1 cellular context compared by ENCODE assay signal in genomic region chr11:65988791-65989592, GRCh38.
TF ChIP-seq lines count a peak whose summit lies in the region.

No MANE protein-coding gene starts in this region.

TF ChIP-seq in K562, 482 proteins besides CTCF, POLR2A, EP300 and RAD21 (continued from another document and continues in another):
- TF ChIP-seq RNF219 (CRISPR knock-in tag; IDR thresholded peaks at IDR 0.05): no peak
- TF ChIP-seq MCM2 (IDR thresholded peaks at IDR 0.05; ENCODE audit: low read depth): no peak
- TF ChIP-seq TOE1 (IDR thresholded peaks at IDR 0.05; ENCODE audit: borderline replicate concordance): peak; percentile 20; the same call in 1 of the 2 replicates
- TF ChIP-seq TOE1 (CRISPR knock-in tag; IDR thresholded peaks at IDR 0.05; ENCODE audit: borderline replicate concordance, low read depth): no peak
- TF ChIP-seq PATZ1 (CRISPR knock-in tag; IDR thresholded peaks at IDR 0.05; ENCODE audit: borderline replicate concordance): no peak
- no peak for TF ChIP-seq ZNF12 (CRISPR knock-in tag; IDR thresholded peaks at IDR 0.05)
- no peak for TF ChIP-seq ELK3 (CRISPR knock-in tag; IDR thresholded peaks at IDR 0.05)
- TF ChIP-seq HOMEZ (CRISPR knock-in tag; IDR thresholded peaks at IDR 0.05): no peak
- TF ChIP-seq ZNF518B (CRISPR knock-in tag; IDR thresholded peaks at IDR 0.05): no peak
- no peak for TF ChIP-seq LARP7 (IDR thresholded peaks at IDR 0.05)
- TF ChIP-seq SRF (CRISPR knock-in tag; IDR thresholded peaks at IDR 0.05): 0 out of 4 replicates have a peak, but pooled peaks of 1 of the 2 experiments have one; percentile 9
- TF ChIP-seq ZNF140 (CRISPR knock-in tag; IDR thresholded peaks at IDR 0.05): no peak
- no peak for TF ChIP-seq ZNF639 (CRISPR knock-in tag; conservative IDR thresholded peaks at IDR 0.05 in 1 of 2, IDR thresholded peaks at IDR 0.05 in 1 of 2)
- no peak for TF ChIP-seq ZNF318 (IDR thresholded peaks at IDR 0.05; ENCODE audit: borderline replicate concordance in 1 of 2, low read depth in 1 of 2)
- TF ChIP-seq C11orf30 (IDR thresholded peaks at IDR 0.05; ENCODE audit: low read depth): peak; percentile 88
- TF ChIP-seq PTRF (tag; IDR thresholded peaks at IDR 0.05): no peak
- no peak for TF ChIP-seq SUPT5H (IDR thresholded peaks at IDR 0.05)
- TF ChIP-seq HNRNPH1 (optimal IDR thresholded peaks at IDR 0.05; ENCODE audit: low read depth, low read length): no peak
- TF ChIP-seq HEY1 (CRISPR knock-in tag; IDR thresholded peaks at IDR 0.05; ENCODE audit: borderline replicate concordance): no peak
- TF ChIP-seq STAT6 (CRISPR knock-in tag; IDR thresholded peaks at IDR 0.05): no peak
- no peak for TF ChIP-seq NR3C1 (CRISPR knock-in tag; IDR thresholded peaks at IDR 0.05)
- TF ChIP-seq PRDM10 (IDR thresholded peaks at IDR 0.05; ENCODE audit: partially characterized antibody): no peak
- no peak for TF ChIP-seq TEAD2 (tag; IDR thresholded peaks at IDR 0.05)
